Comparison of ENCODE assay signal across 14 cellular contexts in genomic region chr12:54004841-54005530, GRCh38. TPM values are rescaled to one million over a fixed set of nuclear protein-coding genes. Genes with fewer than 3 reads are reported as not detected.
DNase-seq lines count a peak whose midpoint lies in the region; ATAC-seq and TF ChIP-seq lines count a peak whose summit lies in the region.
"Had no signal": no experiment of that assay in that cellular context is flagged by ENCODE, and none has a peak within 500 bp of the region (broad histone marks: within the 10 kb centered on the region; RNA-seq: fewer than 3 reads in every experiment).

No MANE protein-coding gene starts in this region.

- H3K27ac ChIP-seq in Peyer's patch, result peak overlapping the region; percentile 37 to 83 (median 67)
- no peak overlapping the region for H3K27ac ChIP-seq in CD8-positive, alpha-beta memory T cell (ENCODE audit: low read depth, low read length)

- H3K4me1 Mint-ChIP-seq in glutamatergic neuron (ENCODE audit: low read depth, unreplicated experiment), result no peaks in the 10 kb centered on the region
- peaks cover 14 to 43% (median 20%) of the 10 kb centered on the region in 3 donors for H3K4me1 Mint-ChIP-seq in CD8-positive, alpha-beta memory T cell

- H3K9me3 Mint-ChIP-seq in glutamatergic neuron (ENCODE audit: unreplicated experiment), result peaks cover 4% of the 10 kb centered on the region
- H3K9me3 Mint-ChIP-seq in CD8-positive, alpha-beta memory T cell, result peaks cover 0 to 4% (median 0%) of the 10 kb centered on the region in 5 donors
- H3K9me3 Mint-ChIP-seq: dendritic cell treated with granulocyte-macrophage colony-stimulating factor and Interleukin-4, amounts not matched to agents 40 ng/mL and 50 ng/mL, for 4 days had no signal

- H3K4me1 ChIP-seq in Peyer's patch, result peaks cover 0 to 27% (median 6%) of the 10 kb centered on the region in 4 donors
- peaks cover 22% of the 10 kb centered on the region for H3K4me1 ChIP-seq in CD8-positive, alpha-beta memory T cell (ENCODE audit: insufficient read depth, low read length)

- CTCF ChIA-PET in CD8-positive, alpha-beta memory T cell (lab: Charles Lee), result interaction anchor here (0.8 to 15.2 kb wide), 9 partner anchors 11 to 210 kb away, joined by 3 to 216 read pairs (median 7); partner anchors contain the start of genes HOXC10 and SMUG1

- no peak overlapping the region for H3K27ac Mint-ChIP-seq in glutamatergic neuron (ENCODE audit: unreplicated experiment)
- H3K27ac Mint-ChIP-seq in CD8-positive, alpha-beta memory T cell, result no peak overlapping the region
- H3K27ac Mint-ChIP-seq: dendritic cell treated with granulocyte-macrophage colony-stimulating factor and Interleukin-4, amounts not matched to agents 40 ng/mL and 50 ng/mL, for 4 days had no signal

- ATAC-seq in HG02884 (IDR thresholded peaks at IDR 0.05; ENCODE audit: unreplicated experiment) (no peak), GM21447 (IDR thresholded peaks at IDR 0.05; ENCODE audit: unreplicated experiment) (no peak)

- H3K27me3 ChIP-seq in Peyer's patch, result peaks cover 0 to 40% of the 10 kb centered on the region in 2 donors
- H3K27me3 ChIP-seq in CD8-positive, alpha-beta memory T cell (ENCODE audit: insufficient read depth, low read length, poor library complexity, severe bottlenecking), result peaks cover 86% of the 10 kb centered on the region

- TF ChIP-seq CTCF in Peyer's patch (IDR thresholded peaks at IDR 0.05) (no peak), glutamatergic neuron (IDR thresholded peaks at IDR 0.05; ENCODE audit: partially characterized antibody, unreplicated experiment) (no peak)

- H3K4me3 Mint-ChIP-seq in glutamatergic neuron (ENCODE audit: unreplicated experiment), result peak overlapping the region; percentile 47
- peak overlapping the region in 3 of 7 donors; percentile 23 to 73 (median 68) for H3K4me3 Mint-ChIP-seq in CD8-positive, alpha-beta memory T cell
- H3K4me3 Mint-ChIP-seq: dendritic cell treated with granulocyte-macrophage colony-stimulating factor and Interleukin-4, amounts not matched to agents 40 ng/mL and 50 ng/mL, for 4 days had no signal

- no peaks in the 10 kb centered on the region for H3K36me3 ChIP-seq in Peyer's patch
- no peaks in the 10 kb centered on the region for H3K36me3 ChIP-seq in CD8-positive, alpha-beta memory T cell (ENCODE audit: insufficient read depth, low read length)

- no peak for TF ChIP-seq POLR2A in Peyer's patch (IDR thresholded peaks at IDR 0.05)

- peak overlapping the region in 1 of 4 donors; percentile 49 for H3K4me3 ChIP-seq in Peyer's patch
- H3K4me3 ChIP-seq in skeletal muscle cell (ENCODE audit: low read depth, low read length), result peak overlapping the region; percentile 37
- H3K4me3 ChIP-seq in CD8-positive, alpha-beta memory T cell (ENCODE audit: low read length), result no peak overlapping the region

- peak; percentile 57 for DNase-seq in DMS53 (lab: John Stamatoyannopoulos, UW)
- DNase-seq in DMS53 treated with DMSO at 0.1 percent for 48 hours (lab: John Stamatoyannopoulos, UW; ENCODE audit: unreplicated experiment), result no peak
- DNase-seq in Peyer's patch, result no peak
- no peak for DNase-seq in glutamatergic neuron
- no peak for DNase-seq in skeletal muscle cell (ENCODE audit: low read depth)
- no peak for DNase-seq in CD8-positive, alpha-beta memory T cell
- DNase-seq: foreskin fibroblast; NCI-H526 treated with DMSO at 0.1 percent for 48 hours; stimulated activated CD4-positive, alpha-beta T cell treated with anti-CD3 and anti-CD28 coated beads, Interleukin-12 subunit alpha, Interleukin-12 subunit beta, amount 100 ng/mL, for 4 hours had no signal

- H3K9me3 ChIP-seq in Peyer's patch, result no peaks in the 10 kb centered on the region
- no peaks in the 10 kb centered on the region for H3K9me3 ChIP-seq in CD8-positive, alpha-beta memory T cell (ENCODE audit: low read length)

- peaks cover 46% of the 10 kb centered on the region for H3K27me3 Mint-ChIP-seq in glutamatergic neuron (ENCODE audit: unreplicated experiment)
- peaks cover 81 to 97% of the 10 kb centered on the region in 2 donors for H3K27me3 Mint-ChIP-seq in CD8-positive, alpha-beta memory T cell

- no peaks in the 10 kb centered on the region for H3K36me3 Mint-ChIP-seq in glutamatergic neuron (ENCODE audit: unreplicated experiment)
- no peaks in the 10 kb centered on the region for H3K36me3 Mint-ChIP-seq in CD8-positive, alpha-beta memory T cell

- POLR2A ChIA-PET in CD8-positive, alpha-beta memory T cell (lab: Charles Lee), result no interaction called here

RNA-seq across cellular contexts. Expression of gene HOXC8, which starts 3.8 kb away (rescaled TPM):
- total RNA-seq in Peyer's patch (1 to 10 TPM in 3 of 4 donors, under 1 TPM in 1; 0.35 to 1.7 (median 1.1) TPM), glutamatergic neuron (ENCODE audit: unreplicated experiment) (not detected)
- not detected for total RNA-seq in CD8-positive, alpha-beta memory T cell
- polyA plus RNA-seq in CD8-positive, alpha-beta memory T cell, result not detected
- total RNA-seq: A172 had no signal

RNA-seq across cellular contexts. Expression of gene HOXC9, which starts 5.0 kb away (rescaled TPM):
- total RNA-seq in Peyer's patch (10 to 100 TPM in 1 of 4 donors, 1 to 10 TPM in 2, not detected in 1; 1.7 to 13.2 (median 1.9) TPM), glutamatergic neuron (ENCODE audit: unreplicated experiment) (not detected)
- not detected for total RNA-seq in CD8-positive, alpha-beta memory T cell
- not detected for polyA plus RNA-seq in CD8-positive, alpha-beta memory T cell

RNA-seq across cellular contexts. Expression of gene HOXC10, which starts 20.0 kb away (rescaled TPM):
- 1 to 10 TPM in 1 of 4 donors, not detected in 3; 1.0 TPM for total RNA-seq in Peyer's patch
- total RNA-seq in glutamatergic neuron (ENCODE audit: unreplicated experiment), result not detected
- not detected for total RNA-seq in CD8-positive, alpha-beta memory T cell
- not detected for polyA plus RNA-seq in CD8-positive, alpha-beta memory T cell

RNA-seq across cellular contexts. Expression of gene HOXC6, which starts 23.3 kb away (rescaled TPM):
- total RNA-seq in Peyer's patch (1 to 10 TPM in 2 of 4 donors, under 1 TPM in 2; 0.70 to 1.7 (median 1.3) TPM), glutamatergic neuron (ENCODE audit: unreplicated experiment) (0.32 TPM)
- not detected for total RNA-seq in CD8-positive, alpha-beta memory T cell
- not detected for polyA plus RNA-seq in CD8-positive, alpha-beta memory T cell

RNA-seq across cellular contexts. Expression of gene HOXC5, which starts 27.9 kb away (rescaled TPM):
- not detected for total RNA-seq in Peyer's patch
- not detected for total RNA-seq in glutamatergic neuron (ENCODE audit: unreplicated experiment)
- total RNA-seq in CD8-positive, alpha-beta memory T cell, result not detected
- not detected for polyA plus RNA-seq in CD8-positive, alpha-beta memory T cell
- total RNA-seq: A172 had no signal
- polyA plus RNA-seq: thymus had no signal
